1 cellular context compared by ENCODE assay signal in genomic region chr15:52139599-52140462, GRCh38.
A peak's percentile ranks its signal among the peaks of the same experiment; 100 is the strongest.
TF ChIP-seq lines count a peak whose summit lies in the region.

No MANE protein-coding gene starts in this region.

TF ChIP-seq in K562, 482 proteins besides CTCF, POLR2A, EP300 and RAD21 (continued from another document and continues in another):
- TF ChIP-seq DEAF1 (CRISPR knock-in tag; IDR thresholded peaks at IDR 0.05) (peak; percentile 57), EWSR1 (IDR thresholded peaks at IDR 0.05; ENCODE audit: borderline replicate concordance, low read depth, partially characterized antibody) (no peak), CHAMP1 (IDR thresholded peaks at IDR 0.05) (no peak), TGIF2 (CRISPR knock-in tag; IDR thresholded peaks at IDR 0.05) (no peak), MAFK (IDR thresholded peaks at IDR 0.05; ENCODE audit: low read length) (no peak), SNRNP70 (optimal IDR thresholded peaks at IDR 0.05; ENCODE audit: low read depth, low read length) (no peak), NFIC (IDR thresholded peaks at IDR 0.05) (0 out of 2 replicates have a peak, but pooled peaks have one; percentile 6), THAP7 (CRISPR knock-in tag; IDR thresholded peaks at IDR 0.05) (no peak), FOSL1 (tag; conservative IDR thresholded peaks at IDR 0.05) (peak; percentile 29; the same call in 1 of the 2 replicates), ARID3B (CRISPR knock-in tag; IDR thresholded peaks at IDR 0.05; ENCODE audit: borderline replicate concordance) (0 out of 2 replicates have a peak, but pooled peaks have one; percentile 28), AFF1 (IDR thresholded peaks at IDR 0.05; ENCODE audit: low read depth in 1 of 2, partially characterized antibody in 2 of 2) (peak in 1 of 2 experiments; percentile 37), HINFP (tag; conservative IDR thresholded peaks at IDR 0.05; ENCODE audit: low read depth) (no peak), SRSF3 (IDR thresholded peaks at IDR 0.05; ENCODE audit: insufficient read depth, low read length) (no peak), TEAD4 (IDR thresholded peaks at IDR 0.05; ENCODE audit: low read length) (0 out of 2 replicates have a peak, but pooled peaks have one; percentile 32), TEAD4 (CRISPR knock-in tag; IDR thresholded peaks at IDR 0.05; ENCODE audit: borderline replicate concordance) (no peak), BCOR (IDR thresholded peaks at IDR 0.05) (no peak), RNF219 (CRISPR knock-in tag; IDR thresholded peaks at IDR 0.05) (no peak), NONO (IDR thresholded peaks at IDR 0.05; ENCODE audit: low read depth in 2 of 2, low read length in 1 of 2) (no peak), ZNF133 (CRISPR knock-in tag; IDR thresholded peaks at IDR 0.05) (no peak), ZNF239 (CRISPR knock-in tag; IDR thresholded peaks at IDR 0.05) (no peak), SRSF1 (IDR thresholded peaks at IDR 0.05; ENCODE audit: low read depth, low read length) (no peak), ARHGAP35 (IDR thresholded peaks at IDR 0.05; ENCODE audit: partially characterized antibody) (no peak), MAFG (tag; conservative IDR thresholded peaks at IDR 0.05) (no peak), CC2D1A (IDR thresholded peaks at IDR 0.05) (no peak), REST (CRISPR knock-in tag; IDR thresholded peaks at IDR 0.05; ENCODE audit: low read depth) (no peak), ARID3A (IDR thresholded peaks at IDR 0.05; ENCODE audit: borderline replicate concordance, low read depth, low read length) (no peak), ETS1 (conservative IDR thresholded peaks at IDR 0.05; ENCODE audit: control insufficient read depth, low read depth, low read length) (no peak), SP2 (IDR thresholded peaks at IDR 0.05; ENCODE audit: extremely low read depth, low read depth, low read length, poor library complexity, severe bottlenecking) (no peak), FOXK1 (CRISPR knock-in tag; IDR thresholded peaks at IDR 0.05; ENCODE audit: borderline replicate concordance) (no peak), KLF13 (tag; IDR thresholded peaks at IDR 0.05; ENCODE audit: borderline replicate concordance, low read depth) (no peak), THRAP3 (IDR thresholded peaks at IDR 0.05; ENCODE audit: borderline replicate concordance) (no peak), ZNF24 (IDR thresholded peaks at IDR 0.05) (no peak)
